ENCODE assay signal across 9 cellular contexts in genomic region chr20:33662172-33662571, GRCh38. TPM values are rescaled to one million over a fixed set of nuclear protein-coding genes. Genes with fewer than 3 reads are reported as not detected.
DNase-seq lines count a peak whose midpoint lies in the region; ATAC-seq and TF ChIP-seq lines count a peak whose summit lies in the region.
"Had no signal": no experiment of that assay in that cellular context is flagged by ENCODE, and none has a peak within 500 bp of the region (broad histone marks: within the 10 kb centered on the region; RNA-seq: fewer than 3 reads in every experiment).

TSS of gene C20orf144 (plus strand) at chr20:33662327. CDS start at chr20:33662346, 19 bp downstream.

- no peak for TF ChIP-seq CTCF in cardiac muscle cell (IDR thresholded peaks at IDR 0.05; ENCODE audit: low read depth, low read length)
- TF ChIP-seq CTCF in mammary epithelial cell (conservative IDR thresholded peaks at IDR 0.05 in 1 of 2, IDR thresholded peaks at IDR 0.05 in 1 of 2; ENCODE audit: extremely low read depth in 1 of 2, insufficient read depth in 1 of 2, low read depth in 1 of 2, low read length in 2 of 2): no peak

- H2AFZ ChIP-seq in mammary epithelial cell (ENCODE audit: low read depth, low read length): peak within 1 kb of the TSS; percentile 95

- peak within 1 kb of the TSS; percentile 99 for H3K4me2 ChIP-seq in mammary epithelial cell (ENCODE audit: insufficient read depth, low read depth, low read length)

- CTCF ChIA-PET in mammary epithelial cell (lab: Charles Lee; ENCODE audit: low non-redundant PET): no interaction called here

- dilution Hi-C loops in mammary epithelial cell (cut with HindIII; ENCODE audit: low sequenced_read_pairs): no loop called here

- whole genome bisulfite sequencing in mammary epithelial cell (ENCODE audit: low coverage, missing lambda C conversion rate): 95% methylated on average over 3 of the region's 10 CpGs
- 92 to 95% methylated on average over 7 to 9 of the region's 10 CpGs for WGBS in mesodermal cell (ENCODE audit: insufficient coverage in 2 of 2), 2 experiments
- 95% methylated on average over 10 of the region's 10 CpGs for WGBS in urinary bladder

- no peaks in the 10 kb centered on the region for H3K79me2 ChIP-seq in mammary epithelial cell (ENCODE audit: insufficient read depth, low read length)

- H3K27me3 ChIP-seq in cardiac muscle cell (no peaks in the 10 kb centered on the region), mammary epithelial cell (ENCODE audit: insufficient read depth, low read length) (no peaks in the 10 kb centered on the region)

- no peak for ATAC-seq in GM19023 (IDR thresholded peaks at IDR 0.05; ENCODE audit: unreplicated experiment)

- no peaks in the 10 kb centered on the region for H4K20me1 ChIP-seq in mammary epithelial cell (ENCODE audit: insufficient read depth, low read length)

- BruUV-seq in mammary epithelial cell (replicated peaks; lab: Mats Ljungman, UMichigan): no TSS peak

- H3K36me3 ChIP-seq in cardiac muscle cell: peaks cover 18% of the 10 kb centered on the region
- no peaks in the 10 kb centered on the region for H3K36me3 ChIP-seq in mammary epithelial cell (ENCODE audit: insufficient read depth, low read length)
- H3K36me3 ChIP-seq in mesodermal cell (ENCODE audit: control insufficient read depth, insufficient read depth, low read length): peaks cover 30% of the 10 kb centered on the region
- peaks cover 6% of the 10 kb centered on the region for H3K36me3 ChIP-seq in urinary bladder (ENCODE audit: insufficient read depth)

- peaks cover 11% of the 10 kb centered on the region for H3K4me1 ChIP-seq in cardiac muscle cell (ENCODE audit: low read depth)
- peaks cover 16% of the 10 kb centered on the region for H3K4me1 ChIP-seq in mammary epithelial cell (ENCODE audit: insufficient read depth, low read length)
- peaks cover 9% of the 10 kb centered on the region for H3K4me1 ChIP-seq in mesodermal cell (ENCODE audit: control insufficient read depth, insufficient read depth, low read length, poor library complexity, severe bottlenecking)
- H3K4me1 ChIP-seq in urinary bladder (ENCODE audit: insufficient read depth): no peaks in the 10 kb centered on the region

- H3K27ac ChIP-seq in cardiac muscle cell (peak within 1 kb of the TSS; percentile 29), mammary epithelial cell (ENCODE audit: insufficient read depth, low read depth, low read length) (no peak within 1 kb of the TSS), mesodermal cell (ENCODE audit: low read depth, low read length, severe bottlenecking) (peak within 1 kb of the TSS; percentile 81), urinary bladder (ENCODE audit: low read depth) (peak within 1 kb of the TSS; percentile 57)

- intact Hi-C loops in cardiac septum (cut with DNase I) (no loop called here), mammary epithelial cell (cut with micrococcal nuclease) (no loop called here)

- H3K4me3 ChIP-seq in cardiac muscle cell (peak within 1 kb of the TSS; percentile 44), mammary epithelial cell (replicated peaks in 1 of 3; ENCODE audit: insufficient read depth in 1 of 3, low read depth in 2 of 3, low read length in 3 of 3) (peak within 1 kb of the TSS; percentile 68 to 78 (median 69)), mesodermal cell (ENCODE audit: extremely low read depth, insufficient read depth, low read length, poor library complexity, severe bottlenecking) (peak within 1 kb of the TSS; percentile 74), urinary bladder (ENCODE audit: low read depth, low read length) (peak within 1 kb of the TSS; percentile 53)

- in situ Hi-C loops in mammary epithelial cell (cut with MboI; ENCODE audit: low sequenced_read_pairs in 2 of 2): loop anchor here in 1 of 2 donors (10.0 kb wide), 1 partner anchor 207 kb away; no protein-coding TSS in a partner anchor

- H3K9me3 ChIP-seq in cardiac muscle cell (ENCODE audit: low read depth) (no peaks in the 10 kb centered on the region), mammary epithelial cell (replicated peaks; ENCODE audit: insufficient read depth, low read length) (no peaks in the 10 kb centered on the region), mesodermal cell (ENCODE audit: control insufficient read depth, low read length) (no peaks in the 10 kb centered on the region)

- no peak for DNase-seq in cardiac muscle cell (ENCODE audit: low read depth in 1 of 2, low spot score in 1 of 2)
- DNase-seq in cardiac septum (ENCODE audit: low spot score): no peak
- DNase-seq in mammary epithelial cell: no peak
- no peak for DNase-seq in stimulated activated CD4-positive, alpha-beta T cell treated with anti-CD3 and anti-CD28 coated beads, Interleukin-4, amount 100 ng/mL, for 24 hours
- DNase-seq in HuH-7.5 (ENCODE audit: low spot score): no peak
- DNase-seq: effector CD8-positive, alpha-beta T cell had no signal

- H3K9ac ChIP-seq in mammary epithelial cell (ENCODE audit: insufficient read depth, low read length): peak within 1 kb of the TSS; percentile 56

RNA-seq across cellular contexts. Expression of gene C20orf144, which starts in this region (rescaled TPM):
- total RNA-seq in cardiac muscle cell (0.21 TPM in 1 of 2 replicates, not detected in the other), cardiac septum (not detected), mammary epithelial cell (under 1 TPM; under 0.01 to 0.16 TPM), urinary bladder (not detected)
- polyA plus RNA-seq in cardiac muscle cell (1.4 and 1.9 TPM in 2 replicates), mammary epithelial cell (0.03 TPM), urinary bladder (0.03 TPM)
- polyA minus RNA-seq in mammary epithelial cell: not detected
- polyA plus RNA-seq in mesodermal cell (2013, experiment 1 of 2): 0.15 TPM
- polyA plus RNA-seq in mesodermal cell (2013, experiment 2 of 2): not detected
